Comparison of ENCODE assay signal across 8 cellular contexts in genomic region chr5:141100243-141100805, GRCh38. TPM values are rescaled to one million over a fixed set of nuclear protein-coding genes. Genes with fewer than 3 reads are reported as not detected.
DNase-seq lines count a peak whose midpoint lies in the region; ATAC-seq, FAIRE-seq and TF ChIP-seq lines count a peak whose summit lies in the region.

PCDHB3 (plus strand) TSS chr5:141100473; CDS start chr5:141100650, 177 bp downstream.

- H3K4me1 ChIP-seq in skeletal muscle satellite cell (ENCODE audit: control insufficient read depth, insufficient read depth, low read length) (no peaks in the 10 kb centered on the region), PC-9 (replicated peaks; ENCODE audit: insufficient read depth) (no peaks in the 10 kb centered on the region)

- peaks cover 2% of the 10 kb centered on the region for H3K4me1 Mint-ChIP-seq in activated naive CD4-positive, alpha-beta T cell treated with anti-CD3 and anti-CD28 coated beads for 36 hours (ENCODE audit: low read depth)
- no peaks in the 10 kb centered on the region for H3K4me1 Mint-ChIP-seq in T-helper 17 cell

- H3K27ac Mint-ChIP-seq in activated naive CD4-positive, alpha-beta T cell treated with anti-CD3 and anti-CD28 coated beads for 36 hours = no peak within 1 kb of the TSS
- no peak within 1 kb of the TSS for H3K27ac Mint-ChIP-seq in T-helper 17 cell

- intact Hi-C loops in activated naive CD4-positive, alpha-beta T cell treated with anti-CD3 and anti-CD28 coated beads for 36 hours (cut with micrococcal nuclease) = no loop called here
- intact Hi-C loops in PC-9 (cut with micrococcal nuclease; ENCODE audit: unreplicated experiment) = no loop called here

- no peak within 1 kb of the TSS for H3K27ac ChIP-seq in PC-9

- BruUV-seq in PC-9 (replicated peaks; lab: Mats Ljungman, UMichigan) = no TSS peak

- H3K4me2 ChIP-seq in skeletal muscle satellite cell (ENCODE audit: low read length) = no peak within 1 kb of the TSS
- H3K4me2 ChIP-seq in PC-9 = no peak within 1 kb of the TSS

- H3K79me2 ChIP-seq in PC-9 (ENCODE audit: low read depth) = no peaks in the 10 kb centered on the region

- no peaks in the 10 kb centered on the region for H4K20me1 ChIP-seq in PC-9 (ENCODE audit: insufficient read depth)

- no peaks in the 10 kb centered on the region for H3F3A ChIP-seq in PC-9 (ENCODE audit: insufficient read depth, low read depth)

- H2AFZ ChIP-seq in PC-9 = no peak within 1 kb of the TSS

- peaks cover 42% of the 10 kb centered on the region for H3K27me3 Mint-ChIP-seq in activated naive CD4-positive, alpha-beta T cell treated with anti-CD3 and anti-CD28 coated beads for 36 hours (ENCODE audit: low read depth)
- H3K27me3 Mint-ChIP-seq in T-helper 17 cell = peaks cover 22% of the 10 kb centered on the region

- no peak within 1 kb of the TSS for H3K4me3 Mint-ChIP-seq in activated naive CD4-positive, alpha-beta T cell treated with anti-CD3 and anti-CD28 coated beads for 36 hours
- H3K4me3 Mint-ChIP-seq in T-helper 17 cell = peak within 1 kb of the TSS; percentile 22

- no peaks in the 10 kb centered on the region for H3K9me2 ChIP-seq in PC-9 (ENCODE audit: insufficient read depth)

- H3K27me3 ChIP-seq in skeletal muscle satellite cell (ENCODE audit: control insufficient read depth, insufficient read depth, low read length) (no peaks in the 10 kb centered on the region), PC-9 (ENCODE audit: insufficient read depth, low read depth) (no peaks in the 10 kb centered on the region)

- H3K36me3 ChIP-seq in skeletal muscle satellite cell (ENCODE audit: insufficient read depth, low read length) = no peaks in the 10 kb centered on the region
- H3K36me3 ChIP-seq in PC-9 (ENCODE audit: low read depth) = no peaks in the 10 kb centered on the region

- DNase-seq in activated naive CD4-positive, alpha-beta T cell treated with anti-CD3 and anti-CD28 coated beads for 36 hours = peak; percentile 70
- DNase-seq in activated naive CD4-positive, alpha-beta T cell (lab: John Stamatoyannopoulos, UW) = no peak
- DNase-seq in T-helper 17 cell (no peak), frontal cortex (ENCODE audit: low spot score in 2 of 2) (no peak), GM19238 (ENCODE audit: insufficient read length, low spot score) (no peak), PC-9 (no peak)

- H3K9me3 ChIP-seq in T-helper 17 cell (ENCODE audit: control insufficient read depth, low read length, poor library complexity, severe bottlenecking) (peaks cover 6% of the 10 kb centered on the region), skeletal muscle satellite cell (replicated peaks; ENCODE audit: low read length) (no peaks in the 10 kb centered on the region), PC-9 (ENCODE audit: insufficient read depth, low read depth) (peaks cover under 1% of the 10 kb centered on the region; the same call in 1 of the 2 replicates)

- peaks cover 16% of the 10 kb centered on the region for H3K36me3 Mint-ChIP-seq in activated naive CD4-positive, alpha-beta T cell treated with anti-CD3 and anti-CD28 coated beads for 36 hours (ENCODE audit: low read depth)
- H3K36me3 Mint-ChIP-seq in T-helper 17 cell (ENCODE audit: low read depth) = peaks cover 3% of the 10 kb centered on the region

- H3K4me3 ChIP-seq in skeletal muscle satellite cell (ENCODE audit: low read length) (peak within 1 kb of the TSS; percentile 53), PC-9 (no peak within 1 kb of the TSS)

- H3K9ac ChIP-seq in skeletal muscle satellite cell (ENCODE audit: low read depth, low read length) = no peak within 1 kb of the TSS

- no peak for TF ChIP-seq CTCF in PC-9 (conservative IDR thresholded peaks at IDR 0.05)

- H3K9me3 Mint-ChIP-seq in activated naive CD4-positive, alpha-beta T cell treated with anti-CD3 and anti-CD28 coated beads for 36 hours = peaks cover 21% of the 10 kb centered on the region

- POLR2A ChIA-PET in PC-9 (lab: Charles Lee; ENCODE audit: unreplicated experiment) = no interaction called here

- CTCF ChIA-PET in activated naive CD4-positive, alpha-beta T cell treated with anti-CD3 and anti-CD28 coated beads for 36 hours (lab: Charles Lee) = interaction anchor here (1.2 kb wide), 1 partner anchor 15 kb away, joined by 3 read pairs; no protein-coding TSS in a partner anchor
- CTCF ChIA-PET in PC-9 (lab: Charles Lee) = interaction anchor here (0.6 kb wide), 1 partner anchor 375 kb away, joined by 3 read pairs; no protein-coding TSS in a partner anchor

- ATAC-seq in T-helper 17 cell (no peak), HG02642 (IDR thresholded peaks at IDR 0.05; ENCODE audit: poor library complexity, unreplicated experiment) (no peak)

- no peak for FAIRE-seq in frontal cortex (lab: Jason Lieb, UNC)

RNA-seq across cellular contexts. Expression of gene PCDHB3, which starts in this region (rescaled TPM):
- not detected for total RNA-seq in activated naive CD4-positive, alpha-beta T cell treated with anti-CD3 and anti-CD28 coated beads for 36 hours
- total RNA-seq in T-helper 17 cell (not detected), frontal cortex (11.0 TPM), PC-9 (2021) (0.17 and 0.55 TPM in 2 replicates)
- total RNA-seq in skeletal muscle satellite cell (2012; rRNA removed) = 0.22 and 0.25 TPM in 2 replicates

Comparison
In these comparisons a context has a peak if more than half of its experiments do, and no peak if none do; other contexts are left out.
1. Peak in DNase-seq in activated naive CD4-positive, alpha-beta T cell treated with anti-CD3 and anti-CD28 coated beads for 36 hours; RNA of the gene not detected or under 1 TPM.